In the genomic region with DNA sequence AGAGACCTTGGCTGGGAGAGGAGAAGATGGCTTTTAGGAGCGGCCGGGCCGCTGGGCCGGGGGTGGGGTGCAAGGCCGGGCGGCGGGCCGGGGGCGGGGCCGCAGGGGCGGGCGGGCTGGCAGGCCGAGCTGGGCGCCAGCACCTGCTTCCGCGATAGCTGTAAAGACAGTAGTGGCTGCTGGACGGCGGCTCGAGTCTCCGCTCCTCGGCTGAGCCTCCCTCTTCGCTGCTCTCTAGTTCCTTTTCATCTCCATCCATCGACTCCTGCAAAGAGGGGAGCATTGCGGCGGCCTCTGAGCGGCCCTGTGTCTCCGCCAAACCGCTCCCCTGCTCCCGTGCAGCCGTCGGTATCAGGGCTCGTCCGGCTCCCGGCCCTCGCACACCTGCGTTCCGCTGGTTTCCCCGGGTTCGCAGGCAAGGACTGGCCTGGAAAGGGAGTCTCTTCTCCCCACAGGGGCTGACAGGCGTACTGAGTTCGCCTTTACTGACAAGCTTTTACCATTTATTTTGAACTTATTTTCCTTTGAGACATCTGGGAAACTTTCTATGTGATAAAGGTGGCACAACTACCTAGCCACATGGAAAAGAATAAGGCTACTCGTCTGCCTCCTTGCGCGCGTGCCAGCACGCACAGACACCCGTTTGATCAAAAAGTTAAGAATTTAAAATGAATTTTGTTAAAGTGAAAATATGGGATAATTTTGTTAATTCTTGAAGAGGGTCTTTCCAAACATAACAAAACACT, we compare ENCODE assay signal across 8 cellular contexts. TPM values are rescaled to one million over a fixed set of nuclear protein-coding genes. Genes with fewer than 3 reads are reported as not detected.
DNase-seq lines count a peak whose midpoint lies in the region; ATAC-seq and TF ChIP-seq lines count a peak whose summit lies in the region.

A gene with protein sequence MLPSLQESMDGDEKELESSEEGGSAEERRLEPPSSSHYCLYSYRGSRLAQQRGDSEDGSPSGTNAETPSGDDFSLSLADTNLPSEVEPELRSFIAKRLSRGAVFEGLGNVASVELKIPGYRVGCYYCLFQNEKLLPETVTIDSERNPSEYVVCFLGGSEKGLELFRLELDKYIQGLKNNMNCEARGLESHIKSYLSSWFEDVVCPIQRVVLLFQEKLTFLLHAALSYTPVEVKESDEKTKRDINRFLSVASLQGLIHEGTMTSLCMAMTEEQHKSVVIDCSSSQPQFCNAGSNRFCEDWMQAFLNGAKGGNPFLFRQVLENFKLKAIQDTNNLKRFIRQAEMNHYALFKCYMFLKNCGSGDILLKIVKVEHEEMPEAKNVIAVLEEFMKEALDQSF (minus strand): TSS at position 317 of the 746 bp plus-strand sequence. CDS start 34 bp downstream, at position 283.

- H3K36me3 ChIP-seq in body of pancreas (replicated peaks in 1 of 2; ENCODE audit: insufficient read depth in 1 of 2, low read depth in 2 of 2) (no peaks in the 10 kb centered on the region), gastrocnemius medialis (peaks cover 0 to 21% of the 10 kb centered on the region in 2 donors)

- no peaks in the 10 kb centered on the region for H3K9me3 ChIP-seq in body of pancreas
- no peaks in the 10 kb centered on the region for H3K9me3 ChIP-seq in gastrocnemius medialis

- in situ Hi-C loops in GM13976 (cut with MboI; ENCODE audit: low sequenced_read_pairs, unreplicated experiment) (no loop called here), gastrocnemius medialis (cut with MboI; ENCODE audit: low sequenced_read_pairs in 4 of 4) (loop anchor here in 1 of 4 donors (25.0 kb wide), 1 partner anchor 330 kb away; a partner anchor contains a TSS)

- TF ChIP-seq CTCF in GM13976 (IDR thresholded peaks at IDR 0.05; ENCODE audit: borderline replicate concordance, control extremely low read depth, extremely low read depth, insufficient read depth, missing control alignments) (no peak), body of pancreas (IDR thresholded peaks at IDR 0.05) (peak in 1 of 7 experiments; percentile 2), gastrocnemius medialis (IDR thresholded peaks at IDR 0.05 in 4 of 5, conservative IDR thresholded peaks at IDR 0.05 in 1 of 5) (no peak)

- H3K4me3 ChIP-seq in body of pancreas (peak within 1 kb of the TSS; percentile 19 to 42), iPS-11a (ENCODE audit: low read depth, low read length) (peak within 1 kb of the TSS; percentile 83), gastrocnemius medialis (peak within 1 kb of the TSS; percentile 63 to 79 (median 70))

- H3K27ac ChIP-seq in body of pancreas (peak within 1 kb of the TSS; percentile 37 to 82 (median 74)), gastrocnemius medialis (peak within 1 kb of the TSS; percentile 76 to 81 (median 80))

- DNase-seq in GM13976 (ENCODE audit: low spot score) (peak; percentile 84), NCI-H1694 (lab: John Stamatoyannopoulos, UW) (peak; percentile 58), UCSD-AML1 (lab: John Stamatoyannopoulos, UW; ENCODE audit: unreplicated experiment) (peak; percentile 80), body of pancreas (peak; percentile 83 to 85 (median 84)), gastrocnemius medialis (peak; percentile 47 to 75)

- WGBS in body of pancreas, 2 donors: 3% methylated on average over 19 to 29 of the region's 47 CpGs

- ATAC-seq in HG02798 (IDR thresholded peaks at IDR 0.05; ENCODE audit: poor library complexity, unreplicated experiment) (peak; percentile 89), body of pancreas (peak; percentile 95), gastrocnemius medialis (peak; percentile 93), GM18519 (IDR thresholded peaks at IDR 0.05; ENCODE audit: low FRiP score, unreplicated experiment) (no peak)

- H3K4me1 ChIP-seq in body of pancreas: peaks cover 16% of the 10 kb centered on the region
- H3K4me1 ChIP-seq in gastrocnemius medialis: peaks cover 0 to 18% of the 10 kb centered on the region in 2 donors

- TF ChIP-seq POLR2A in body of pancreas (IDR thresholded peaks at IDR 0.05): peak; percentile 39 to 79 (median 73)
- TF ChIP-seq POLR2A in gastrocnemius medialis (IDR thresholded peaks at IDR 0.05): peak in 1 of 2 donors; percentile 20

- H3K27me3 ChIP-seq in body of pancreas (no peaks in the 10 kb centered on the region), gastrocnemius medialis (no peaks in the 10 kb centered on the region)

- intact Hi-C loops in body of pancreas (cut with DNase I): no loop called here
- intact Hi-C loops in gastrocnemius medialis (cut with DNase I; ENCODE audit: low total_unique reads): loop anchor here (5.0 kb wide), 1 partner anchor 105 kb away; no protein-coding TSS in a partner anchor

RNA-seq across cellular contexts. Expression of the gene that starts here (rescaled TPM):
- total RNA-seq in body of pancreas (10 to 100 TPM in 1 of 2 donors, 1 to 10 TPM in 1; 7.6 to 15.6 TPM), gastrocnemius medialis (1 to 10 TPM; 4.1 to 8.9 (median 7.7) TPM)

Comparison
In these comparisons a context has a peak if more than half of its experiments do, and no peak if none do; other contexts are left out.
1. H3K4me3 ChIP-seq: peak in every context shown above with its lines; median percentile 83 in iPS-11a; 70 in gastrocnemius medialis; 30 in body of pancreas.